Comparison of ENCODE assay signal across 8 cellular contexts in the genomic region with DNA sequence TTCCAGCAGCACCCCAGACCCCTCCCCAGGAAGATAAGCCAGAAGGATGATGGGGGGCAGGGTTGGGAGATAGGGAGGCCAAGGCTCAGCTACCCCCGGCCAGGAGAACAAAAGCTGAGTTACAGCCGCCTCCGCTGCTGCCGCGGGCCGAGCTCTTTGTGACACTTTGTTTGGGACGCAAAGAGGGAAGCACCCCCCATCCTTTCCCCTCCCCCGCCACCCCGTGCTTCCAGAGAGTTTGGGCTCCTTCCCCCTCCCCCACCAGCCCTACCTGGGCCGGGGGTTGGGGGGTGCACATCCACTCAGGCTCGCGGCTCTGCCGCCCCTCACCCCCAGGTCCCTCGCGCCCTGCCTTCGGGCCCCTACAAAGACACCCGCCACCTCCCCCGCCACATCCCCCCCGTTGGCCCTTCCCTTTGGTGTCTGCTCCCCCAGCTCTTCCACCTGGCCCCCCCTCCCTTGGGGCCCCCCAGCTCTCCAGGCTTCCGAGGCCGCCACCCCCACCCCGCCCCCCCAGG. TPM values are rescaled to one million over a fixed set of nuclear protein-coding genes. Genes with fewer than 3 reads are reported as not detected.
A peak's percentile ranks its signal among the peaks of the same experiment; 100 is the strongest.
DNase-seq lines count a peak whose midpoint lies in the region; ATAC-seq and TF ChIP-seq lines count a peak whose summit lies in the region.

No MANE protein-coding gene starts in this region.

- no peaks in the 10 kb centered on the region for H3K27me3 ChIP-seq in HUES64 (ENCODE audit: insufficient read depth, low read length)

- WGBS in HUES64 = under 1% methylated on average over 14 of the region's 22 CpGs

- H3K27ac ChIP-seq in HUES64 (ENCODE audit: low read depth, low read length) = peak overlapping the region; percentile 94

- CTCF ChIA-PET in AG04449 (lab: Yijun Ruan, JAX) = interaction anchor here (1.5 to 7.8 kb wide), 9 partner anchors 8 to 127 kb away, joined by 5 to 325 read pairs (median 18); a partner anchor contains a TSS

- peaks cover 63% of the 10 kb centered on the region for H3K4me1 ChIP-seq in HUES64 (ENCODE audit: insufficient read depth, low read length)
- H3K4me1 ChIP-seq in mucosa of descending colon (ENCODE audit: low read depth) = peaks cover 28% of the 10 kb centered on the region

- H3K4me3 ChIP-seq in AG04449 (ENCODE audit: low read depth, low read length) = peak overlapping the region; percentile 36
- H3K4me3 ChIP-seq in HUES64 (ENCODE audit: low read length) = peak overlapping the region; percentile 72
- peak overlapping the region; percentile 27 for H3K4me3 ChIP-seq in mucosa of descending colon

- peaks cover 60% of the 10 kb centered on the region for H3K4me1 Mint-ChIP-seq in chondrocyte (ENCODE audit: low read depth)

- POLR2A ChIA-PET in AG04449 (lab: Yijun Ruan, JAX) = interaction anchor here (1.2 to 1.6 kb wide), 2 partner anchors 14 to 27 kb away, joined by 4 to 6 read pairs; a partner anchor contains a TSS

- H3K36me3 Mint-ChIP-seq in chondrocyte (ENCODE audit: low read depth) = peaks cover 3% of the 10 kb centered on the region

- peak overlapping the region; percentile 42 for H3K27ac Mint-ChIP-seq in chondrocyte (ENCODE audit: unreplicated experiment)

- no peak for TF ChIP-seq CTCF in AG04449 (IDR thresholded peaks at IDR 0.05; ENCODE audit: insufficient read depth, low read length, missing control alignments)
- TF ChIP-seq CTCF in chondrocyte (IDR thresholded peaks at IDR 0.05) = no peak
- no peak for TF ChIP-seq CTCF in mucosa of descending colon (IDR thresholded peaks at IDR 0.05)
- no peak for TF ChIP-seq CTCF in omental fat pad (IDR thresholded peaks at IDR 0.05)

- peak overlapping the region; percentile 69 for H3K4me3 Mint-ChIP-seq in chondrocyte (ENCODE audit: unreplicated experiment)

- peak; percentile 11 for ATAC-seq in mucosa of descending colon
- ATAC-seq in omental fat pad (ENCODE audit: low FRiP score) = no peak

- DNase-seq in AG04449 (ENCODE audit: low read depth, low spot score) (no peak), chondrocyte (ENCODE audit: low spot score) (no peak), mucosa of descending colon (peak; percentile 66 to 72 (median 66)), UCSD-AML1 (lab: John Stamatoyannopoulos, UW; ENCODE audit: unreplicated experiment) (no peak), SW480 (ENCODE audit: low spot score) (no peak), H4 (ENCODE audit: low spot score) (no peak), omental fat pad (ENCODE audit: low spot score) (no peak)

- peak overlapping the region; percentile 84 for H3K9ac ChIP-seq in HUES64 (ENCODE audit: low read depth, low read length)

- intact Hi-C loops in mucosa of descending colon (cut with DNase I, micrococcal nuclease) = loop anchor here in 1 of 2 donors (10.0 kb wide), 1 partner anchor 83 kb away; no protein-coding TSS in a partner anchor

- H3K9me3 ChIP-seq in HUES64 (ENCODE audit: insufficient read depth, low read depth, low read length) (no peaks in the 10 kb centered on the region), mucosa of descending colon (no peaks in the 10 kb centered on the region)

- peaks cover 9% of the 10 kb centered on the region; the same call in 1 of the 2 replicates for H3K36me3 ChIP-seq in HUES64 (ENCODE audit: insufficient read depth, low read length)
- no peaks in the 10 kb centered on the region for H3K36me3 ChIP-seq in mucosa of descending colon (ENCODE audit: low read depth)

- no peaks in the 10 kb centered on the region for H3K9me3 Mint-ChIP-seq in chondrocyte (ENCODE audit: low read depth)

- no peaks in the 10 kb centered on the region for H3K27me3 Mint-ChIP-seq in chondrocyte (ENCODE audit: low read depth)

RNA-seq across cellular contexts. Expression of a gene that starts 0.8 kb away (rescaled TPM):
- polyA plus RNA-seq in HUES64 (2013, experiment 1 of 2) = 83.6 TPM
- polyA plus RNA-seq in HUES64 (2013, experiment 2 of 2) = 87.7 TPM
- total RNA-seq in chondrocyte = 23.3 to 26.3 TPM (median 23.9 TPM) in 3 replicates
- 100 to 1,000 TPM in 1 of 3 donors, 10 to 100 TPM in 2; 56.6 to 103 (median 58.2) TPM for total RNA-seq in mucosa of descending colon
- total RNA-seq in H4 (2014; rRNA removed; shearing (Covaris generic)) = 7.3 and 11.3 TPM in 2 replicates
- 10 to 100 TPM; 19.2 to 56.3 (median 38.1) TPM for total RNA-seq in omental fat pad

RNA-seq across cellular contexts. Expression of a gene that starts 3.2 kb away (rescaled TPM):
- polyA plus RNA-seq in HUES64 (2013, experiment 1 of 2) = 1.5 TPM
- 0.63 TPM for polyA plus RNA-seq in HUES64 (2013, experiment 2 of 2)
- total RNA-seq in chondrocyte = 1.1 to 1.6 TPM (median 1.2 TPM) in 3 replicates
- total RNA-seq in mucosa of descending colon = 10 to 100 TPM; 20.2 to 46.0 (median 43.9) TPM
- 0.47 and 0.68 TPM in 2 replicates for total RNA-seq in H4 (2014; rRNA removed; shearing (Covaris generic))
- 1 to 10 TPM in 1 of 4 donors, under 1 TPM in 1, not detected in 2; 0.75 to 2.4 TPM for total RNA-seq in omental fat pad

RNA-seq across cellular contexts. Expression of a gene that starts 27.6 kb away (rescaled TPM):
- polyA plus RNA-seq in HUES64 (2013, experiment 1 of 2) = 43.1 TPM
- polyA plus RNA-seq in HUES64 (2013, experiment 2 of 2) = 44.1 TPM
- total RNA-seq in chondrocyte = 86.1 to 144 TPM (median 90.4 TPM) in 3 replicates
- 10 to 100 TPM; 44.3 to 69.3 (median 47.8) TPM for total RNA-seq in mucosa of descending colon
- 11.2 and 15.4 TPM in 2 replicates for total RNA-seq in H4 (2014; rRNA removed; shearing (Covaris generic))
- 10 to 100 TPM; 30.0 to 91.3 (median 40.6) TPM for total RNA-seq in omental fat pad

RNA-seq across cellular contexts. Expression of a gene that starts 40.1 kb away (rescaled TPM):
- not detected for polyA plus RNA-seq in HUES64 (2013, experiment 1 of 2)
- polyA plus RNA-seq in HUES64 (2013, experiment 2 of 2) = not detected
- total RNA-seq in chondrocyte (not detected in 3 replicates), mucosa of descending colon (not detected), omental fat pad (not detected)
- not detected in 2 replicates for total RNA-seq in H4 (2014; rRNA removed; shearing (Covaris generic))

RNA-seq across cellular contexts. Expression of a gene that starts 55.5 kb away (rescaled TPM):
- polyA plus RNA-seq in HUES64 (2013, experiment 1 of 2) = not detected
- not detected for polyA plus RNA-seq in HUES64 (2013, experiment 2 of 2)
- total RNA-seq in chondrocyte (not detected in 3 replicates), mucosa of descending colon (under 1 TPM in 2 of 3 donors, not detected in 1; 0.19 to 0.32 TPM), omental fat pad (not detected)
- not detected in 2 replicates for total RNA-seq in H4 (2014; rRNA removed; shearing (Covaris generic))

Comparison
In these comparisons a context has a peak if more than half of its experiments do, and no peak if none do; other contexts are left out.
1. DNase-seq: peak in mucosa of descending colon (3 of 3); none in AG04449 (single experiment), chondrocyte (single experiment), UCSD-AML1 (single experiment), SW480 (single experiment), H4 (single experiment) and omental fat pad (single experiment).
2. Peak in every context shown above with its lines, with median percentiles within 50 percentile points of each other: H3K4me3 ChIP-seq.